Comparison of ENCODE assay signal across 25 cellular contexts in the genomic region with DNA sequence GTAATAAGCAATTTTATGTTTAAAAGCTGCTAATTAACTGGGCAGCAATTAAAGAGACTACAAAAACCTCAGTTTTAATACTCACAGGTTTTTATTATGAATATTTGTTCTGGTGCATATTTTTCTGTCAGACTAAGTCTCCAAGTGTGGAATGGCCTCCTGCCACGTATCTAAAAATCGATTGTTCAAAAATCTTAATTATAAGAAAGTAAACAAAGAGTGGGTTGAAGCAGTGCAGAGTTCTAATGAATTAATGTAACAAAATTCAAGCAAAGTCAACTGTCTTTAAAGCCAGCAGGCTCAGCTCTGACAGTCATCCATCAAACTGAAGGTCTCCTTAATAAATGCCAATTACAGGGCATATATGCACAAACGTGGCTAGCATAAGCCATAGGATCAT.
"Had no signal": no experiment of that assay in that cellular context is flagged by ENCODE, and none has a peak within 500 bp of the region (broad histone marks: within the 10 kb centered on the region; RNA-seq: fewer than 3 reads in every experiment).

No MANE protein-coding gene starts in this region.

- DNase-seq: activated CD4-positive, alpha-beta memory T cell treated with anti-CD3 and anti-CD28 coated beads, Interleukin-2, amount 10 ng/mL, durations not matched to agents 7 days and 5 days; activated CD4-positive, alpha-beta T cell treated with anti-CD3 and anti-CD28 coated beads for 1 hour; activated CD4-positive, alpha-beta T cell treated with anti-CD3 and anti-CD28 coated beads for 4 hours; activated CD4-positive, alpha-beta T cell treated with anti-CD3 and anti-CD28 coated beads, Interleukin-2, amount 10 ng/mL, durations not matched to agents 7 days and 5 days; activated CD4-positive, alpha-beta T cell treated with anti-CD3 and anti-CD28 coated beads, Interleukin-2, amount 50 U/mL, for 4 hours; activated CD8-positive, alpha-beta memory T cell treated with anti-CD3 and anti-CD28 coated beads, Interleukin-2, amount 50 U/mL, for 48 hours; activated gamma-delta T cell; activated naive CD4-positive, alpha-beta T cell; activated naive CD4-positive, alpha-beta T cell treated with anti-CD3 and anti-CD28 coated beads, Interleukin-2, amount 10 ng/mL, durations not matched to agents 7 days and 5 days; activated T-cell treated with anti-CD3 and anti-CD28 coated beads for 4 hours; activated T-cell treated with anti-CD3 and anti-CD28 coated beads, Interleukin-2, amount 50 U/mL, for 24 hours; activated T-cell treated with anti-CD3 and anti-CD28 coated beads, Interleukin-2, amount 50 U/mL, for 72 hours; amniotic stem cell; anterior cingulate cortex; caudate nucleus; cortex of kidney; dermis blood vessel endothelial cell; effector CD4-positive, alpha-beta T cell; effector memory CD8-positive, alpha-beta T cell; foreskin keratinocyte; heart right ventricle; T-helper 2 cell had no signal

- H3K27ac ChIP-seq: esophagus muscularis mucosa, foreskin keratinocyte, gastroesophageal sphincter, heart right ventricle had no signal

- H3K4me3 ChIP-seq: esophagus muscularis mucosa, gastroesophageal sphincter, heart right ventricle had no signal

- H3K9me3 ChIP-seq: esophagus muscularis mucosa, gastroesophageal sphincter, heart right ventricle had no signal

- H3K27me3 ChIP-seq: esophagus muscularis mucosa, foreskin keratinocyte, gastroesophageal sphincter, heart right ventricle had no signal

- H3K4me1 ChIP-seq: foreskin keratinocyte, gastroesophageal sphincter, heart right ventricle had no signal

- ATAC-seq: activated T-cell treated with anti-CD3 and anti-CD28 coated beads, Interleukin-2, amount 50 U/mL, for 72 hours; effector memory CD8-positive, alpha-beta T cell; foreskin keratinocyte; gastroesophageal sphincter; heart right ventricle; WTC11 had no signal

- H3K36me3 ChIP-seq: esophagus muscularis mucosa, gastroesophageal sphincter, heart right ventricle had no signal
